Comparison of ENCODE assay signal across 8 cellular contexts in genomic region chr4:10074767-10075105, GRCh38. TPM values are rescaled to one million over a fixed set of nuclear protein-coding genes. Genes with fewer than 3 reads are reported as not detected.
A peak's percentile ranks its signal among the peaks of the same experiment; 100 is the strongest.
DNase-seq lines count a peak whose midpoint lies in the region; ATAC-seq and TF ChIP-seq lines count a peak whose summit lies in the region.

No MANE protein-coding gene starts in this region.

- no peaks in the 10 kb centered on the region for H3K4me1 Mint-ChIP-seq in activated CD8-positive, alpha-beta T cell treated with anti-CD3 and anti-CD28 coated beads for 36 hours (ENCODE audit: low read depth)
- H3K4me1 Mint-ChIP-seq in activated CD8-positive, alpha-beta T cell treated with anti-CD3 and anti-CD28 coated beads, Interleukin-2, amount 10 ng/mL, durations not matched to agents 7 days and 5 days (ENCODE audit: low read depth): no peaks in the 10 kb centered on the region

- CTCF ChIA-PET in activated CD8-positive, alpha-beta T cell treated with anti-CD3 and anti-CD28 coated beads for 36 hours (lab: Charles Lee): no interaction called here
- CTCF ChIA-PET in activated CD8-positive, alpha-beta T cell treated with anti-CD3 and anti-CD28 coated beads, Interleukin-2, amount 10 ng/mL, durations not matched to agents 7 days and 5 days (lab: Charles Lee): no interaction called here
- CTCF ChIA-PET in PC-3 (lab: Charles Lee): no interaction called here

- H4K20me1 ChIP-seq in PC-3 (ENCODE audit: low read length) (no peaks in the 10 kb centered on the region), smooth muscle cell (ENCODE audit: low read depth) (peaks cover 48% of the 10 kb centered on the region)

- DNase-seq in activated CD8-positive, alpha-beta T cell treated with anti-CD3 and anti-CD28 coated beads for 36 hours: peak; percentile 24
- no peak for DNase-seq in activated CD8-positive, alpha-beta T cell treated with anti-CD3 and anti-CD28 coated beads, Interleukin-2, amount 10 ng/mL, durations not matched to agents 7 days and 5 days
- DNase-seq in PC-3: peak; percentile 42
- peak; percentile 22 for DNase-seq in fibroblast of gingiva (ENCODE audit: low read depth)
- no peak for DNase-seq in smooth muscle cell (lab: John Stamatoyannopoulos, UW; ENCODE audit: unreplicated experiment)
- no peak for DNase-seq in NCI-H524 treated with DMSO at 0.1 percent for 48 hours (lab: John Stamatoyannopoulos, UW)
- no peak for DNase-seq in pons (ENCODE audit: low spot score)
- no peak for DNase-seq in NCI-H345 (lab: John Stamatoyannopoulos, UW)

- H3K4me2 ChIP-seq in PC-3 (ENCODE audit: low read length) (no peak overlapping the region), smooth muscle cell (no peak overlapping the region)

- intact Hi-C loops in activated CD8-positive, alpha-beta T cell treated with anti-CD3 and anti-CD28 coated beads for 36 hours (cut with micrococcal nuclease): no loop called here
- intact Hi-C loops in PC-3 (cut with micrococcal nuclease): loop anchor here (5.0 kb wide), 1 partner anchor 43 kb away; the partner anchor contains the start of gene WDR1

- no peak overlapping the region for H3K4me3 Mint-ChIP-seq in activated CD8-positive, alpha-beta T cell treated with anti-CD3 and anti-CD28 coated beads for 36 hours
- no peak overlapping the region for H3K4me3 Mint-ChIP-seq in activated CD8-positive, alpha-beta T cell treated with anti-CD3 and anti-CD28 coated beads, Interleukin-2, amount 10 ng/mL, durations not matched to agents 7 days and 5 days

- no peaks in the 10 kb centered on the region for H3F3A ChIP-seq in PC-3 (ENCODE audit: low read length, unreplicated experiment)
- peaks cover 9% of the 10 kb centered on the region for H3F3A ChIP-seq in smooth muscle cell (ENCODE audit: low read depth)

- peaks cover 7% of the 10 kb centered on the region; the same call in 1 of the 2 replicates for H3K4me1 ChIP-seq in PC-3 (ENCODE audit: insufficient read depth, low read length)
- no peaks in the 10 kb centered on the region for H3K4me1 ChIP-seq in smooth muscle cell (ENCODE audit: low read depth)

- ATAC-seq in activated CD8-positive, alpha-beta T cell treated with anti-CD3 and anti-CD28 coated beads for 36 hours: peak; percentile 54
- ATAC-seq in activated CD8-positive, alpha-beta T cell treated with anti-CD3 and anti-CD28 coated beads, Interleukin-2, amount 10 ng/mL, durations not matched to agents 7 days and 5 days: no peak
- ATAC-seq in PC-3: no peak

- H3K27me3 ChIP-seq in PC-3 (ENCODE audit: low read length) (no peaks in the 10 kb centered on the region), smooth muscle cell (ENCODE audit: low read depth) (no peaks in the 10 kb centered on the region)

- H3K27me3 Mint-ChIP-seq in activated CD8-positive, alpha-beta T cell treated with anti-CD3 and anti-CD28 coated beads for 36 hours: no peaks in the 10 kb centered on the region
- no peaks in the 10 kb centered on the region for H3K27me3 Mint-ChIP-seq in activated CD8-positive, alpha-beta T cell treated with anti-CD3 and anti-CD28 coated beads, Interleukin-2, amount 10 ng/mL, durations not matched to agents 7 days and 5 days (ENCODE audit: low read depth)

- H3K9me3 ChIP-seq in PC-3 (ENCODE audit: low read length) (no peaks in the 10 kb centered on the region), smooth muscle cell (replicated peaks; ENCODE audit: low read depth) (no peaks in the 10 kb centered on the region)

- H3K27ac Mint-ChIP-seq in activated CD8-positive, alpha-beta T cell treated with anti-CD3 and anti-CD28 coated beads for 36 hours: peak overlapping the region; percentile 55
- H3K27ac Mint-ChIP-seq in activated CD8-positive, alpha-beta T cell treated with anti-CD3 and anti-CD28 coated beads, Interleukin-2, amount 10 ng/mL, durations not matched to agents 7 days and 5 days: no peak overlapping the region

- 83% methylated on average over 7 of the region's 7 CpGs for WGBS in smooth muscle cell (ENCODE audit: low lambda C conversion rate)

- H3K9me3 Mint-ChIP-seq in activated CD8-positive, alpha-beta T cell treated with anti-CD3 and anti-CD28 coated beads for 36 hours: no peaks in the 10 kb centered on the region
- no peaks in the 10 kb centered on the region for H3K9me3 Mint-ChIP-seq in activated CD8-positive, alpha-beta T cell treated with anti-CD3 and anti-CD28 coated beads, Interleukin-2, amount 10 ng/mL, durations not matched to agents 7 days and 5 days (ENCODE audit: insufficient read depth)

- TSS peak; percentile 56 for BruUV-seq in PC-3 (replicated peaks; lab: Mats Ljungman, UMichigan)

- H3K36me3 ChIP-seq in PC-3 (ENCODE audit: low read depth, low read length) (peaks cover 43% of the 10 kb centered on the region), smooth muscle cell (ENCODE audit: low read depth) (peaks cover 7% of the 10 kb centered on the region)

- POLR2A ChIA-PET in activated CD8-positive, alpha-beta T cell treated with anti-CD3 and anti-CD28 coated beads for 36 hours (lab: Charles Lee): no interaction called here
- POLR2A ChIA-PET in activated CD8-positive, alpha-beta T cell treated with anti-CD3 and anti-CD28 coated beads, Interleukin-2, amount 10 ng/mL, durations not matched to agents 7 days and 5 days (lab: Charles Lee): no interaction called here
- POLR2A ChIA-PET in PC-3 (lab: Charles Lee; ENCODE audit: unreplicated experiment): no interaction called here

- H3K9ac ChIP-seq in PC-3 (ENCODE audit: low read length): no peak overlapping the region
- no peak overlapping the region for H3K9ac ChIP-seq in smooth muscle cell (ENCODE audit: low read depth)

- H3K9me2 ChIP-seq in PC-3 (replicated peaks; ENCODE audit: low read length): no peaks in the 10 kb centered on the region

- H2AFZ ChIP-seq in PC-3 (ENCODE audit: low read length): no peak overlapping the region
- H2AFZ ChIP-seq in smooth muscle cell (ENCODE audit: low read depth): no peak overlapping the region

- H3K27ac ChIP-seq in PC-3 (ENCODE audit: low read length) (no peak overlapping the region), smooth muscle cell (ENCODE audit: low read depth) (peak overlapping the region; percentile 22)

- H3K36me3 Mint-ChIP-seq in activated CD8-positive, alpha-beta T cell treated with anti-CD3 and anti-CD28 coated beads for 36 hours (ENCODE audit: low read depth): peaks cover 62% of the 10 kb centered on the region
- peaks cover 79% of the 10 kb centered on the region for H3K36me3 Mint-ChIP-seq in activated CD8-positive, alpha-beta T cell treated with anti-CD3 and anti-CD28 coated beads, Interleukin-2, amount 10 ng/mL, durations not matched to agents 7 days and 5 days (ENCODE audit: low read depth)

- H3K79me2 ChIP-seq in PC-3 (ENCODE audit: low read length): no peaks in the 10 kb centered on the region
- H3K79me2 ChIP-seq in smooth muscle cell (ENCODE audit: low read depth): no peaks in the 10 kb centered on the region

- H3K4me3 ChIP-seq in PC-3 (ENCODE audit: low read length) (no peak overlapping the region), smooth muscle cell (no peak overlapping the region)

- TF ChIP-seq CTCF in activated CD8-positive, alpha-beta T cell treated with anti-CD3 and anti-CD28 coated beads for 36 hours (IDR thresholded peaks at IDR 0.05): peak; percentile 51
- TF ChIP-seq CTCF in PC-3 (conservative IDR thresholded peaks at IDR 0.05; ENCODE audit: low read depth, low read length): peak; percentile 65
- peak; percentile 47 for TF ChIP-seq CTCF in smooth muscle cell (IDR thresholded peaks at IDR 0.05; ENCODE audit: borderline replicate concordance, insufficient read depth, poor library complexity, severe bottlenecking)

RNA-seq across cellular contexts. Expression of gene WDR1, which starts 41.9 kb away (rescaled TPM):
- total RNA-seq in activated CD8-positive, alpha-beta T cell treated with anti-CD3 and anti-CD28 coated beads for 36 hours: 100 to 1,000 TPM; 390 to 393 TPM
- 100 to 1,000 TPM; 516 to 550 TPM for total RNA-seq in activated CD8-positive, alpha-beta T cell treated with anti-CD3 and anti-CD28 coated beads, Interleukin-2, amount 10 ng/mL, durations not matched to agents 7 days and 5 days
- 148 and 150 TPM in 2 replicates for total RNA-seq in PC-3 (2014; rRNA removed)
- total RNA-seq in smooth muscle cell: 224 and 259 TPM in 2 replicates
- 273 and 283 TPM in 2 replicates for polyA plus RNA-seq in smooth muscle cell

RNA-seq across cellular contexts. Expression of gene SLC2A9, which starts 53.4 kb away (rescaled TPM):
- under 1 TPM; 0.54 TPM for total RNA-seq in activated CD8-positive, alpha-beta T cell treated with anti-CD3 and anti-CD28 coated beads for 36 hours
- total RNA-seq in activated CD8-positive, alpha-beta T cell treated with anti-CD3 and anti-CD28 coated beads, Interleukin-2, amount 10 ng/mL, durations not matched to agents 7 days and 5 days: 1 to 10 TPM; 1.3 to 1.7 TPM
- total RNA-seq in PC-3 (2014; rRNA removed) (0.11 TPM in 1 of 2 replicates, not detected in the other), smooth muscle cell (2.2 and 3.5 TPM in 2 replicates)
- 1.3 and 3.2 TPM in 2 replicates for polyA plus RNA-seq in smooth muscle cell

Comparison
In these comparisons a context has a peak if more than half of its experiments do, and no peak if none do; other contexts are left out.
1. DNase-seq: peak in activated CD8-positive, alpha-beta T cell treated with anti-CD3 and anti-CD28 coated beads for 36 hours (single experiment), PC-3 (single experiment) and fibroblast of gingiva (single experiment); none in activated CD8-positive, alpha-beta T cell treated with anti-CD3 and anti-CD28 coated beads, Interleukin-2, amount 10 ng/mL, durations not matched to agents 7 days and 5 days (single experiment), smooth muscle cell (single experiment), NCI-H524 treated with DMSO at 0.1 percent for 48 hours (single experiment), pons (single experiment) and NCI-H345 (single experiment).
2. Peak in every context shown above with its lines, with median percentiles within 50 percentile points of each other: CTCF ChIP-seq.